ENCODE assay signal across 8 cellular contexts in genomic region chr14:85934123-85934885, GRCh38.
DNase-seq lines count a peak whose midpoint lies in the region; ATAC-seq and TF ChIP-seq lines count a peak whose summit lies in the region.

No MANE protein-coding gene starts in this region.

- H3K36me3 Mint-ChIP-seq in CD14-positive monocyte, result peaks cover 5 to 10% of the 10 kb centered on the region in 2 donors

- H3K4me3 Mint-ChIP-seq in CD14-positive monocyte, result peak overlapping the region; percentile 92 to 99

- H3K27ac Mint-ChIP-seq in CD14-positive monocyte, result peak overlapping the region; percentile 94 to 98 (median 98)

- no peak for TF ChIP-seq CTCF in CD14-positive monocyte (IDR thresholded peaks at IDR 0.05)

- peaks cover 16 to 24% (median 19%) of the 10 kb centered on the region in 7 donors for H3K9me3 Mint-ChIP-seq in CD14-positive monocyte

- H3K4me1 Mint-ChIP-seq in CD14-positive monocyte, result peaks cover 12% of the 10 kb centered on the region

- peak; percentile 77 for ATAC-seq in GM19043 (IDR thresholded peaks at IDR 0.05; ENCODE audit: low read depth, unreplicated experiment)
- peak; percentile 91 for ATAC-seq in HG03280 (IDR thresholded peaks at IDR 0.05; ENCODE audit: unreplicated experiment)

- no peaks in the 10 kb centered on the region for H3K27me3 Mint-ChIP-seq in CD14-positive monocyte (ENCODE audit: low read depth in 3 of 3)

- intact Hi-C loops in CD14-positive monocyte (cut with micrococcal nuclease), result no loop called here

- DNase-seq in CD14-positive monocyte (ENCODE audit: low spot score), result peak; percentile 64
- DNase-seq in OCI-M2 (lab: John Stamatoyannopoulos, UW; ENCODE audit: unreplicated experiment), result peak; percentile 56
- DNase-seq in activated T-cell treated with anti-CD3 and anti-CD28 coated beads, Interleukin-2, amount 50 U/mL, for 48 hours, result peak; percentile 64 to 66
- DNase-seq in glomerular visceral epithelial cell (ENCODE audit: extremely low spot score), result peak; percentile 3
- DNase-seq in stimulated activated CD4-positive, alpha-beta T cell treated with anti-CD3 and anti-CD28 coated beads, Interleukin-1b, Interleukin-23, amount 100 ng/mL, for 48 hours, result peak; percentile 50
- DNase-seq in mesenteric fat pad (ENCODE audit: low spot score), result no peak
